24 cellular contexts compared by ENCODE assay signal in genomic region chr2:138021154-138021553, GRCh38.
"Had no signal": no experiment of that assay in that cellular context is flagged by ENCODE, and none has a peak within 500 bp of the region (broad histone marks: within the 10 kb centered on the region; RNA-seq: fewer than 3 reads in every experiment).

No MANE protein-coding gene starts in this region.

- H3K27me3 ChIP-seq: colonic mucosa, dorsolateral prefrontal cortex, esophagus muscularis mucosa, esophagus squamous epithelium, foreskin keratinocyte, gastrocnemius medialis, gastroesophageal sphincter, heart left ventricle, heart right ventricle, hepatocyte had no signal

- H2AFZ ChIP-seq: hepatocyte had no signal

- ATAC-seq: effector memory CD8-positive, alpha-beta T cell; esophagus mucosa; foreskin keratinocyte; gastrocnemius medialis; gastroesophageal sphincter; heart left ventricle; heart right ventricle had no signal

- H3K27ac ChIP-seq: colonic mucosa, coronary artery, dorsolateral prefrontal cortex, epithelial cell of prostate, esophagus muscularis mucosa, esophagus squamous epithelium, foreskin keratinocyte, gastrocnemius medialis, gastroesophageal sphincter, heart left ventricle, heart right ventricle, hepatocyte had no signal

- H3K4me2 ChIP-seq: hepatocyte had no signal

- DNase-seq: colonic mucosa; cortex of kidney; dermis blood vessel endothelial cell; dorsolateral prefrontal cortex; effector CD4-positive, alpha-beta T cell; effector CD8-positive, alpha-beta T cell; effector memory CD4-positive, alpha-beta T cell; effector memory CD8-positive, alpha-beta T cell; endodermal cell; esophagus squamous epithelium; foreskin fibroblast; foreskin keratinocyte; foreskin melanocyte; gastrocnemius medialis; glutamatergic neuron; head of caudate nucleus; heart left ventricle; heart right ventricle had no signal

- H3K4me3 ChIP-seq: colonic mucosa, coronary artery, dorsolateral prefrontal cortex, esophagus muscularis mucosa, esophagus squamous epithelium, gastrocnemius medialis, gastroesophageal sphincter, heart left ventricle, heart right ventricle, hepatocyte had no signal

- H3K9me3 ChIP-seq: colonic mucosa, esophagus muscularis mucosa, esophagus squamous epithelium, gastrocnemius medialis, gastroesophageal sphincter, heart left ventricle, heart right ventricle had no signal

- H3K79me2 ChIP-seq: hepatocyte had no signal

- H3K4me1 ChIP-seq: colonic mucosa, esophagus muscularis mucosa, foreskin keratinocyte, gastrocnemius medialis, gastroesophageal sphincter had no signal

- H3K36me3 ChIP-seq: colonic mucosa, esophagus muscularis mucosa, esophagus squamous epithelium, gastrocnemius medialis, gastroesophageal sphincter, heart left ventricle had no signal
